In the genomic region with DNA sequence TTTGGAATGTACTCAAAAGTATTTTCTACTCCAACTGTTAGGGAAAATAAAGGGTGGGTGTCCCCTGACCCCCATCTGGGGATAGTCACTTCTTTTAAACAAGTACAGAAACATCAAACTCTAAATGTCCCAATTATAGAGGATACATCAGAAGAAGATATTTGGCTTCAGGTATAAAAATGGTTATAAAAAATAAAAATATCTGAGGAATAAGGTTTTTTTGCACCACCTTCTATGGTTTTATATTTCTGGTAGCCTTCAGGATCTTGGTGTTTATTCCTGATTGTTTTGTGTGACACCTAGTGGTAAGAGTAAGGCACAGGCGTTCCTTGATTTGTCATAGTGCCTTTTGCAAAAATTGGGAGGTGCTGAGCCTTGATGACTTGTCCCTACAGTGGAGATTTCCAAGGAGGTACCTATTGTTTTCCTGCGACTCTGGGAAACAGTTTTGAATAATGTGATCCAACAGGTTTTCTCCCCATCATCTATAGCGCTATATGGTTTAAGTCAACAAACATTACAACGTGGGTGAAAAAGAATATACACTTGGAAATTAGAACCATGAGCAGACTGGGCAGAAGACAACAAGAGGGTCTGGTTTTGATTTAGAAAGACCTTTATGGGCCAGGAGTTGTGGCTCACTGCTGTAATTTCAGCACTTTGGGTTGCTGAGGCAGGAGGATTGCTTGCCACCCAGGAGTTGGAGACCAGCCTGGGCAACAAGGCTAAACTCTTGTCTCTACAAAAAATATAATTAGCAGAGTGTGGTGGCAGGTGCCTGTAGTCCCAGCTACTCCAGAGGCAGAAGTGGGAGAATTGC, we compare ENCODE assay signal across 8 cellular contexts. TPM values are rescaled to one million over a fixed set of nuclear protein-coding genes. Genes with fewer than 3 reads are reported as not detected.
DNase-seq lines count a peak whose midpoint lies in the region; ATAC-seq, FAIRE-seq and TF ChIP-seq lines count a peak whose summit lies in the region.

No MANE protein-coding gene starts in this region.

- ATAC-seq in foreskin keratinocyte (peak; percentile 10), HG03457 (IDR thresholded peaks at IDR 0.05; ENCODE audit: unreplicated experiment) (no peak)

- H3K27ac Mint-ChIP-seq in T-helper 2 cell treated with Interferon-gamma antibody and Interleukin-4, amounts not matched to agents 5 μg/mL and 100 μg/mL, for 36 hours: no peak overlapping the region

- H3K4me1 ChIP-seq in foreskin keratinocyte: peaks cover 9% of the 10 kb centered on the region

- peak; percentile 65 for DNase-seq in ACHN
- DNase-seq in GDM1 (lab: John Stamatoyannopoulos, UW): peak; percentile 52
- peak; percentile 85 for DNase-seq in NCI-H1694 treated with DMSO at 0.1 percent for 48 hours (lab: John Stamatoyannopoulos, UW)
- DNase-seq in foreskin keratinocyte: peak in 1 of 2 donors; percentile 68
- no peak for DNase-seq in retinal pigment epithelial cell (ENCODE audit: low read depth)
- DNase-seq in T-helper 2 cell treated with Interferon-gamma antibody and Interleukin-4, amounts not matched to agents 5 μg/mL and 100 μg/mL, for 36 hours (ENCODE audit: low spot score): no peak

- no peak overlapping the region for H3K4me3 Mint-ChIP-seq in T-helper 2 cell treated with Interferon-gamma antibody and Interleukin-4, amounts not matched to agents 5 μg/mL and 100 μg/mL, for 36 hours

- peak; percentile 78 for FAIRE-seq in TTC549 (lab: Jason Lieb, UNC)

- H3K36me3 Mint-ChIP-seq in T-helper 2 cell treated with Interferon-gamma antibody and Interleukin-4, amounts not matched to agents 5 μg/mL and 100 μg/mL, for 36 hours (ENCODE audit: low read depth): peaks cover 19% of the 10 kb centered on the region

- peaks cover 29% of the 10 kb centered on the region for H3K4me1 Mint-ChIP-seq in T-helper 2 cell treated with Interferon-gamma antibody and Interleukin-4, amounts not matched to agents 5 μg/mL and 100 μg/mL, for 36 hours (ENCODE audit: low read depth)

- H3K27me3 Mint-ChIP-seq in T-helper 2 cell treated with Interferon-gamma antibody and Interleukin-4, amounts not matched to agents 5 μg/mL and 100 μg/mL, for 36 hours (ENCODE audit: low read depth): no peaks in the 10 kb centered on the region

- peak; percentile 96 for TF ChIP-seq CTCF in foreskin keratinocyte (conservative IDR thresholded peaks at IDR 0.05)
- TF ChIP-seq CTCF in retinal pigment epithelial cell (conservative IDR thresholded peaks at IDR 0.05; ENCODE audit: low read depth, low read length): peak; percentile 87

- no peaks in the 10 kb centered on the region for H3K9me3 Mint-ChIP-seq in T-helper 2 cell treated with Interferon-gamma antibody and Interleukin-4, amounts not matched to agents 5 μg/mL and 100 μg/mL, for 36 hours

- H3K4me3 ChIP-seq in retinal pigment epithelial cell (ENCODE audit: low read length): no peak overlapping the region

- in situ Hi-C loops in ACHN (cut with HindIII; ENCODE audit: low pct_ligation_motif_present, low pct_unique_long_range_greater_than_20kb, low sequenced_read_pairs): loop anchor here (25.0 kb wide), 1 partner anchor 245 kb away; no protein-coding TSS in a partner anchor

- no peaks in the 10 kb centered on the region for H3K27me3 ChIP-seq in foreskin keratinocyte

- no peak overlapping the region for H3K27ac ChIP-seq in foreskin keratinocyte

RNA-seq across cellular contexts. Expression of a gene that starts 2.5 kb away (rescaled TPM):
- 83.7 and 106 TPM in 2 replicates for total RNA-seq in foreskin keratinocyte
- 60.0 and 69.6 TPM in 2 replicates for polyA plus RNA-seq in foreskin keratinocyte

Comparison
In these comparisons a context has a peak if more than half of its experiments do, and no peak if none do; other contexts are left out.
1. DNase-seq: peak in ACHN (single experiment), GDM1 (single experiment) and NCI-H1694 treated with DMSO at 0.1 percent for 48 hours (single experiment); none in retinal pigment epithelial cell (single experiment) and T-helper 2 cell treated with Interferon-gamma antibody and Interleukin-4, amounts not matched to agents 5 μg/mL and 100 μg/mL, for 36 hours (single experiment).